Comparison of ENCODE assay signal across 1 cellular context in the genomic region with DNA sequence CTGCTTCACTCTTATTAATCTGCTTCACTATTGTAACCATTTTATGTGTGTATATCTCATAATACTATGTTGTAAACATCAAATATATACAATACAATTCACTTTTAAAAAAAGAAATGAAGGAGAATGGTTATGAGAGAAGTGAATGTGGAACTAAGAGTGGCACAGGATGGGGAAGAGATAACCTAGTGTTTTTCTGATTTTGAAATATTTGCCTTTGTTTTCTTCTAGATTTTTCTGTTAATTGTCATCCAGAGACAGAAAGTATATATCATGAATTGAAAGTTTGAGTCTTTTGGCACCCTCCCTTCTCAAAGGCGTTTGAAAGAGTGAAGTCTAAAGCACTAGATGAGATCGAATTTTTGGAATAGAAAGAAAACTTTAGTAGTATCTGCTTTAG.
TF ChIP-seq lines count a peak whose summit lies in the region.

No MANE protein-coding gene starts in this region.

TF ChIP-seq in HepG2, 621 proteins besides CTCF, POLR2A, EP300 and RAD21:
- no peak for TF ChIP-seq ZNF446 (CRISPR knock-in tag; IDR thresholded peaks at IDR 0.05)
- TF ChIP-seq ZNF567 (CRISPR knock-in tag; IDR thresholded peaks at IDR 0.05; ENCODE audit: borderline replicate concordance): no peak
- TF ChIP-seq SKI (IDR thresholded peaks at IDR 0.05; ENCODE audit: partially characterized antibody): no peak
- TF ChIP-seq, protein P1, sequence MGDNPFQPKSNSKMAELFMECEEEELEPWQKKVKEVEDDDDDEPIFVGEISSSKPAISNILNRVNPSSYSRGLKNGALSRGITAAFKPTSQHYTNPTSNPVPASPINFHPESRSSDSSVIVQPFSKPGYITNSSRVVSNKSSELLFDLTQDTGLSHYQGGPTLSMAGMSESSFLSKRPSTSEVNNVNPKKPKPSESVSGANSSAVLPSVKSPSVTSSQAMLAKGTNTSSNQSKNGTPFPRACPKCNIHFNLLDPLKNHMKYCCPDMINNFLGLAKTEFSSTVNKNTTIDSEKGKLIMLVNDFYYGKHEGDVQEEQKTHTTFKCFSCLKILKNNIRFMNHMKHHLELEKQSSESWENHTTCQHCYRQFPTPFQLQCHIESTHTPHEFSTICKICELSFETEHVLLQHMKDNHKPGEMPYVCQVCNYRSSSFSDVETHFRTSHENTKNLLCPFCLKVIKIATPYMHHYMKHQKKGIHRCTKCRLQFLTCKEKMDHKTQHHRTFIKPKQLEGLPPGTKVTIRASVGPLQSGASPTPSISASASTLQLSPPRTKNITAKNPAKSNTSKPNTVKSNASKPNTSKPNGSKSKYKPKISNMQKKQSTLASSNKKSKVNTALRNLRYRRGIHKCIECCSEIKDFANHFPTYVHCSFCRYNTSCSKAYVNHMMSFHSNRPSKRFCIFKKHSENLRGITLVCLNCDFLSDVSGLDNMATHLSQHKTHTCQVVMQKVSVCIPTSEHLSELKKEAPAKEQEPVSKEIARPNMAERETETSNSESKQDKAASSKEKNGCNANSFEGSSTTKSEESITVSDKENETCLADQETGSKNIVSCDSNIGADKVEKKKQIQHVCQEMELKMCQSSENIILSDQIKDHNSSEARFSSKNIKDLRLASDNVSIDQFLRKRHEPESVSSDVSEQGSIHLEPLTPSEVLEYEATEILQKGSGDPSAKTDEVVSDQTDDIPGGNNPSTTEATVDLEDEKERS (CRISPR knock-in tag; IDR thresholded peaks at IDR 0.05): no peak
- no peak for TF ChIP-seq RFX5 (IDR thresholded peaks at IDR 0.05; ENCODE audit: low read depth, low read length)
- no peak for TF ChIP-seq ZNF350 (CRISPR knock-in tag; IDR thresholded peaks at IDR 0.05; ENCODE audit: borderline replicate concordance, low read depth)
- no peak for TF ChIP-seq ZNF556 (CRISPR knock-in tag; IDR thresholded peaks at IDR 0.05; ENCODE audit: borderline replicate concordance)
- TF ChIP-seq ZC3H4 (CRISPR knock-in tag; IDR thresholded peaks at IDR 0.05; ENCODE audit: borderline replicate concordance): no peak
- TF ChIP-seq, protein P2, sequence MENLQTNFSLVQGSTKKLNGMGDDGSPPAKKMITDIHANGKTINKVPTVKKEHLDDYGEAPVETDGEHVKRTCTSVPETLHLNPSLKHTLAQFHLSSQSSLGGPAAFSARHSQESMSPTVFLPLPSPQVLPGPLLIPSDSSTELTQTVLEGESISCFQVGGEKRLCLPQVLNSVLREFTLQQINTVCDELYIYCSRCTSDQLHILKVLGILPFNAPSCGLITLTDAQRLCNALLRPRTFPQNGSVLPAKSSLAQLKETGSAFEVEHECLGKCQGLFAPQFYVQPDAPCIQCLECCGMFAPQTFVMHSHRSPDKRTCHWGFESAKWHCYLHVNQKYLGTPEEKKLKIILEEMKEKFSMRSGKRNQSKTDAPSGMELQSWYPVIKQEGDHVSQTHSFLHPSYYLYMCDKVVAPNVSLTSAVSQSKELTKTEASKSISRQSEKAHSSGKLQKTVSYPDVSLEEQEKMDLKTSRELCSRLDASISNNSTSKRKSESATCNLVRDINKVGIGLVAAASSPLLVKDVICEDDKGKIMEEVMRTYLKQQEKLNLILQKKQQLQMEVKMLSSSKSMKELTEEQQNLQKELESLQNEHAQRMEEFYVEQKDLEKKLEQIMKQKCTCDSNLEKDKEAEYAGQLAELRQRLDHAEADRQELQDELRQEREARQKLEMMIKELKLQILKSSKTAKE (CRISPR knock-in tag; IDR thresholded peaks at IDR 0.05; ENCODE audit: borderline replicate concordance): no peak
- TF ChIP-seq PLRG1 (conservative IDR thresholded peaks at IDR 0.05): no peak
- TF ChIP-seq, protein P3, sequence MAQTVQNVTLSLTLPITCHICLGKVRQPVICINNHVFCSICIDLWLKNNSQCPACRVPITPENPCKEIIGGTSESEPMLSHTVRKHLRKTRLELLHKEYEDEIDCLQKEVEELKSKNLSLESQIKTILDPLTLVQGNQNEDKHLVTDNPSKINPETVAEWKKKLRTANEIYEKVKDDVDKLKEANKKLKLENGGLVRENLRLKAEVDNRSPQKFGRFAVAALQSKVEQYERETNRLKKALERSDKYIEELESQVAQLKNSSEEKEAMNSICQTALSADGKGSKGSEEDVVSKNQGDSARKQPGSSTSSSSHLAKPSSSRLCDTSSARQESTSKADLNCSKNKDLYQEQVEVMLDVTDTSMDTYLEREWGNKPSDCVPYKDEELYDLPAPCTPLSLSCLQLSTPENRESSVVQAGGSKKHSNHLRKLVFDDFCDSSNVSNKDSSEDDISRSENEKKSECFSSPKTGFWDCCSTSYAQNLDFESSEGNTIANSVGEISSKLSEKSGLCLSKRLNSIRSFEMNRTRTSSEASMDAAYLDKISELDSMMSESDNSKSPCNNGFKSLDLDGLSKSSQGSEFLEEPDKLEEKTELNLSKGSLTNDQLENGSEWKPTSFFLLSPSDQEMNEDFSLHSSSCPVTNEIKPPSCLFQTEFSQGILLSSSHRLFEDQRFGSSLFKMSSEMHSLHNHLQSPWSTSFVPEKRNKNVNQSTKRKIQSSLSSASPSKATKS (CRISPR knock-in tag; IDR thresholded peaks at IDR 0.05): no peak
- no peak for TF ChIP-seq ZNF713 (CRISPR knock-in tag; IDR thresholded peaks at IDR 0.05)
- no peak for TF ChIP-seq REXO4 (CRISPR knock-in tag; IDR thresholded peaks at IDR 0.05; ENCODE audit: borderline replicate concordance)
- TF ChIP-seq CBFB (CRISPR knock-in tag; IDR thresholded peaks at IDR 0.05): no peak
- TF ChIP-seq DR1 (CRISPR knock-in tag; IDR thresholded peaks at IDR 0.05): no peak
